In genomic region chr12:56338643-56339422, GRCh38 we compare ENCODE assay signal across 8 cellular contexts. TPM values are rescaled to one million over a fixed set of nuclear protein-coding genes. Genes with fewer than 3 reads are reported as not detected.
DNase-seq lines count a peak whose midpoint lies in the region; ATAC-seq and TF ChIP-seq lines count a peak whose summit lies in the region.

IL23A (plus strand) TSS chr12:56338884; CDS start chr12:56339045, 161 bp downstream.

- POLR2A ChIA-PET in GM10248 (lab: Yijun Ruan, JAX): interaction anchor here (0.7 to 1.7 kb wide), 2 partner anchors 20 to 196 kb away, joined by 3 to 6 read pairs; no protein-coding TSS in a partner anchor

- CTCF ChIA-PET in GM10248 (lab: Yijun Ruan, JAX): interaction anchor here (1.1 to 2.6 kb wide), 7 partner anchors 11 to 149 kb away, joined by 3 to 7 read pairs (median 3); partner anchors contain the start of genes SMARCC2 and STAT2

- H3K27ac Mint-ChIP-seq in IgD-negative memory B cell: peak within 1 kb of the TSS; percentile 85 to 98 (median 91)

- peak within 1 kb of the TSS; percentile 87 to 98 (median 90) for H3K4me3 Mint-ChIP-seq in IgD-negative memory B cell

- H3K4me1 Mint-ChIP-seq in IgD-negative memory B cell: peaks cover 27 to 39% (median 34%) of the 10 kb centered on the region in 3 donors

- H3K27me3 Mint-ChIP-seq in IgD-negative memory B cell: peaks cover 2% of the 10 kb centered on the region

- no peak for TF ChIP-seq CTCF in GM10248 (IDR thresholded peaks at IDR 0.05; ENCODE audit: control extremely low read depth, extremely low read depth, low read depth, missing control alignments)

- DNase-seq in GM10248 (ENCODE audit: extremely low spot score) (peak; percentile 70), germinal center (ENCODE audit: low spot score) (peak; percentile 24), NCI-H446 treated with DMSO at 0.1 percent for 48 hours (lab: John Stamatoyannopoulos, UW) (no peak), NCI-H187 treated with DMSO at 0.1 percent for 48 hours (lab: John Stamatoyannopoulos, UW) (no peak)
- DNase-seq in activated CD8-positive, alpha-beta memory T cell treated with anti-CD3 and anti-CD28 coated beads for 1 hour (ENCODE audit: extremely low read depth in 1 of 2, low read depth in 1 of 2): peak; percentile 67 to 78
- peak; percentile 70 for DNase-seq in stimulated activated CD8-positive, alpha-beta memory T cell treated with anti-CD3 and anti-CD28 coated beads, Interleukin-15, amount 100 ng/mL, for 1 hour (ENCODE audit: low read depth)

- no peak for ATAC-seq in HG03520 (IDR thresholded peaks at IDR 0.05; ENCODE audit: unreplicated experiment)

- peaks cover 3% of the 10 kb centered on the region for H3K36me3 Mint-ChIP-seq in IgD-negative memory B cell

- no peaks in the 10 kb centered on the region for H3K9me3 Mint-ChIP-seq in IgD-negative memory B cell

RNA-seq across cellular contexts. Expression of gene IL23A, which starts in this region (rescaled TPM):
- 12.4 TPM for polyA plus RNA-seq in IgD-negative memory B cell

Comparison
In these comparisons a context has a peak if more than half of its experiments do, and no peak if none do; other contexts are left out.
1. DNase-seq: peak in GM10248 (single experiment), activated CD8-positive, alpha-beta memory T cell treated with anti-CD3 and anti-CD28 coated beads for 1 hour (2 of 2), germinal center (single experiment) and stimulated activated CD8-positive, alpha-beta memory T cell treated with anti-CD3 and anti-CD28 coated beads, Interleukin-15, amount 100 ng/mL, for 1 hour (single experiment); none in NCI-H446 treated with DMSO at 0.1 percent for 48 hours (single experiment) and NCI-H187 treated with DMSO at 0.1 percent for 48 hours (single experiment).